In genomic region chr2:15725788-15726112, GRCh38 we compare ENCODE assay signal across 7 cellular contexts.
"Had no signal": no experiment of that assay in that cellular context is flagged by ENCODE, and none has a peak within 500 bp of the region (broad histone marks: within the 10 kb centered on the region; RNA-seq: fewer than 3 reads in every experiment).

No MANE protein-coding gene starts in this region.

- H3K4me1 ChIP-seq: HAP-1 had no signal

- H3K4me3 Mint-ChIP-seq: HFFc6 had no signal

- H3K27ac Mint-ChIP-seq: HFFc6 had no signal

- H3K9me3 ChIP-seq: HAP-1 had no signal

- H3K27ac ChIP-seq: GM23248 had no signal

- H3K9me3 Mint-ChIP-seq: HFFc6 had no signal

- DNase-seq: GM23248, GOT3, H7, HFFc6, IMR-90 had no signal

- H2AFZ ChIP-seq: GM23248 had no signal

- ATAC-seq: HCT116 had no signal

- H3K4me3 ChIP-seq: GM23248, HAP-1 had no signal

- H3K36me3 ChIP-seq: HAP-1 had no signal

- H3K9ac ChIP-seq: GM23248 had no signal
